In the genomic region with DNA sequence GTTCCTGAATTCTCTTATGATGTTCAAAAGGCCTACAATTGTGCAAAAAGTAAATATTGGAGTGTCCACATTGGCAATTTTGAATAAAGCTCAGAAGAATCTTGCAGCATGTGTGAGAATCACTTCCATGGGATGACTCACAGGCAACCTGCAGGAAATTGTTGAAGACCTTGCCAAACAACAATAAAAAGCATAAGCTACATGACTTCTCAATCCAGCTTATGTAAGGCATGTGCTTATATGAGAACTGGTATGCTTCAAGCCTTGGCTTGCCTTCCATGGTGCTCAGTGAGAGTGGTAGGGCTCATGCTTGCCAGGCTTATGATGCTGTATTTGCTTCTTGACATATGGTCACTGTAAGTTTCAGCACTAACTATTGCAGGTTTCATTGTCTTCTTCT, we compare ENCODE assay signal across 23 cellular contexts. TPM values are rescaled to one million over a fixed set of nuclear protein-coding genes. Genes with fewer than 3 reads are reported as not detected.
DNase-seq lines count a peak whose midpoint lies in the region; ATAC-seq, FAIRE-seq and TF ChIP-seq lines count a peak whose summit lies in the region.
"Had no signal": no experiment of that assay in that cellular context is flagged by ENCODE, and none has a peak within 500 bp of the region (broad histone marks: within the 10 kb centered on the region; RNA-seq: fewer than 3 reads in every experiment).

No MANE protein-coding gene starts in this region.

- peak; percentile 50 for DNase-seq in ELR (ENCODE audit: low read depth)
- peak; percentile 96 for DNase-seq in NCI-H446 treated with DMSO at 0.1 percent for 48 hours (lab: John Stamatoyannopoulos, UW)
- peak; percentile 98 for DNase-seq in bronchial epithelial cell (ENCODE audit: low read depth)
- peak; percentile 94 to 97 for DNase-seq in foreskin keratinocyte
- DNase-seq in germinal center (ENCODE audit: low spot score) = no peak
- DNase-seq: activated CD4-positive, alpha-beta T cell treated with anti-CD3 and anti-CD28 coated beads, Interleukin-2, amount 10 ng/mL, durations not matched to agents 7 days and 5 days; activated CD8-positive, alpha-beta memory T cell treated with anti-CD3 and anti-CD28 coated beads, Interleukin-2, amount 50 U/mL, for 48 hours; activated gamma-delta T cell; adrenal gland; glutamatergic neuron; NCI-H1930; nucleus accumbens; right cardiac atrium; RPMI8226; T-cell; testis had no signal

- no peaks in the 10 kb centered on the region for H3K36me3 ChIP-seq in bronchial epithelial cell (ENCODE audit: control insufficient read depth, insufficient read depth, low read length)
- H3K36me3 ChIP-seq: adrenal gland; BLaER1 treated with 17β-estradiol and CSF1 and Interleukin-3, amounts not matched to agents 10 nM and 100 nM had no signal

- no peak overlapping the region for H3K27ac ChIP-seq in foreskin keratinocyte
- H3K27ac ChIP-seq: adrenal gland; BLaER1 treated with 17β-estradiol and CSF1 and Interleukin-3, amounts not matched to agents 10 nM and 100 nM; testis had no signal

- H3K4me1 ChIP-seq in foreskin keratinocyte = peaks cover 19% of the 10 kb centered on the region
- H3K4me1 ChIP-seq: BLaER1 treated with 17β-estradiol and CSF1 and Interleukin-3, amounts not matched to agents 10 nM and 100 nM; testis had no signal

- H3K27me3 ChIP-seq in bronchial epithelial cell (ENCODE audit: control insufficient read depth, insufficient read depth, low read length) (no peaks in the 10 kb centered on the region), foreskin keratinocyte (no peaks in the 10 kb centered on the region)
- H3K27me3 ChIP-seq: adrenal gland; BLaER1 treated with 17β-estradiol and CSF1 and Interleukin-3, amounts not matched to agents 10 nM and 100 nM; testis had no signal

- TF ChIP-seq CTCF in bronchial epithelial cell (IDR thresholded peaks at IDR 0.05; ENCODE audit: insufficient read depth, low read length, severe bottlenecking) (no peak), foreskin keratinocyte (conservative IDR thresholded peaks at IDR 0.05) (no peak)

- ATAC-seq in foreskin keratinocyte = peak; percentile 98
- no peak for ATAC-seq in GM21619 (IDR thresholded peaks at IDR 0.05; ENCODE audit: unreplicated experiment)
- no peak for ATAC-seq in HG02973 (IDR thresholded peaks at IDR 0.05; ENCODE audit: unreplicated experiment)
- ATAC-seq in HG03439 (IDR thresholded peaks at IDR 0.05; ENCODE audit: unreplicated experiment) = no peak
- ATAC-seq: right cardiac atrium; stimulated activated memory B cell treated with anti-CD40 and anti-IgM and Interleukin-4, amounts not matched to agents 10 μg/mL and 1 μg/mL and 100 μg/mL, for 72 hours; T-cell had no signal

- FAIRE-seq in bronchial epithelial cell (lab: Jason Lieb, UNC) = peak; percentile 81
- FAIRE-seq: GM12892 had no signal

- H3K4me3 ChIP-seq in bronchial epithelial cell (ENCODE audit: low read depth, low read length) = no peak overlapping the region
- H3K4me3 ChIP-seq: adrenal gland; BLaER1 treated with 17β-estradiol and CSF1 and Interleukin-3, amounts not matched to agents 10 nM and 100 nM; testis had no signal

RNA-seq across cellular contexts. Expression of gene BCHE, which starts 18.4 kb away (rescaled TPM):
- 0.26 and 0.51 TPM in 2 replicates for total RNA-seq in bronchial epithelial cell
- 2.8 and 3.7 TPM in 2 replicates for total RNA-seq in foreskin keratinocyte
- 1.5 and 3.3 TPM in 2 replicates for polyA plus RNA-seq in foreskin keratinocyte
- total RNA-seq: activated CD4-positive, alpha-beta T cell treated with anti-CD3 and anti-CD28 coated beads, Interleukin-2, amount 10 ng/mL, durations not matched to agents 7 days and 5 days; T-cell had no signal
- polyA plus RNA-seq: IgD-negative memory B cell had no signal
